8 cellular contexts compared by ENCODE assay signal in genomic region chr14:52790756-52791203, GRCh38. TPM values are rescaled to one million over a fixed set of nuclear protein-coding genes. Genes with fewer than 3 reads are reported as not detected.
DNase-seq lines count a peak whose midpoint lies in the region; ATAC-seq and TF ChIP-seq lines count a peak whose summit lies in the region.

No MANE protein-coding gene starts in this region.

- intact Hi-C loops in mammary epithelial cell (cut with micrococcal nuclease), result loop anchor here (2.0 to 5.0 kb wide), 2 partner anchors 238 to 362 kb away; partner anchors contain the start of genes DDHD1, GPR137C and TXNDC16

- H3K27ac ChIP-seq in mammary epithelial cell (ENCODE audit: insufficient read depth, low read depth, low read length) (peak overlapping the region; percentile 52), mucosa of rectum (ENCODE audit: low read depth in 2 of 2, low read length in 2 of 2) (peak overlapping the region; percentile 88 to 91)

- DNase-seq in GM12864 (ENCODE audit: low read depth) (no peak), mammary epithelial cell (peak; percentile 14), hepatic stellate cell (ENCODE audit: low spot score) (no peak), HK-2 (ENCODE audit: unreplicated experiment) (no peak), T1000 (lab: John Stamatoyannopoulos, UW) (no peak)

- WGBS in mammary epithelial cell (ENCODE audit: low coverage, missing lambda C conversion rate), result 4% methylated on average over 12 of the region's 25 CpGs

- H3K9ac ChIP-seq in mammary epithelial cell (ENCODE audit: insufficient read depth, low read length) (peak overlapping the region; percentile 58), mucosa of rectum (ENCODE audit: low read depth in 1 of 2, low read length in 2 of 2) (peak overlapping the region; percentile 80 to 87)

- ATAC-seq in HG03521 (IDR thresholded peaks at IDR 0.05; ENCODE audit: unreplicated experiment), result peak; percentile 10
- ATAC-seq in HG02870 (IDR thresholded peaks at IDR 0.05; ENCODE audit: unreplicated experiment), result no peak

- no TSS peak for BruUV-seq in mammary epithelial cell (replicated peaks; lab: Mats Ljungman, UMichigan)

- H4K20me1 ChIP-seq in mammary epithelial cell (ENCODE audit: insufficient read depth, low read length), result no peaks in the 10 kb centered on the region

- H3K9me3 ChIP-seq in mammary epithelial cell (replicated peaks; ENCODE audit: insufficient read depth, low read length), result no peaks in the 10 kb centered on the region
- no peaks in the 10 kb centered on the region for H3K9me3 ChIP-seq in mucosa of rectum (ENCODE audit: control insufficient read depth in 2 of 2, low read length in 2 of 2)

- H3K4me2 ChIP-seq in mammary epithelial cell (ENCODE audit: insufficient read depth, low read depth, low read length), result peak overlapping the region; percentile 81

- H3K36me3 ChIP-seq in mammary epithelial cell (ENCODE audit: insufficient read depth, low read length), result no peaks in the 10 kb centered on the region
- no peaks in the 10 kb centered on the region for H3K36me3 ChIP-seq in mucosa of rectum (ENCODE audit: control insufficient read depth in 2 of 2, insufficient read depth in 2 of 2, low read length in 2 of 2)

- in situ Hi-C loops in mammary epithelial cell (cut with MboI; ENCODE audit: low sequenced_read_pairs in 2 of 2), result no loop called here

- H3K79me2 ChIP-seq in mammary epithelial cell (ENCODE audit: insufficient read depth, low read length), result peaks cover 55% of the 10 kb centered on the region

- H3K4me3 ChIP-seq in GM12864 (ENCODE audit: low read depth, low read length) (peak overlapping the region; percentile 84), mammary epithelial cell (replicated peaks in 1 of 3; ENCODE audit: insufficient read depth in 1 of 3, low read depth in 2 of 3, low read length in 3 of 3) (peak overlapping the region; percentile 79 to 91 (median 87)), mucosa of rectum (ENCODE audit: low read length in 2 of 2) (peak overlapping the region; percentile 92 to 93)

- TF ChIP-seq CTCF in GM12864 (IDR thresholded peaks at IDR 0.05; ENCODE audit: low read depth, low read length, missing control alignments) (no peak), mammary epithelial cell (conservative IDR thresholded peaks at IDR 0.05 in 1 of 2, IDR thresholded peaks at IDR 0.05 in 1 of 2; ENCODE audit: extremely low read depth in 1 of 2, insufficient read depth in 1 of 2, low read depth in 1 of 2, low read length in 2 of 2) (no peak)

- no peaks in the 10 kb centered on the region for H3K27me3 ChIP-seq in mammary epithelial cell (ENCODE audit: insufficient read depth, low read length)
- H3K27me3 ChIP-seq in mucosa of rectum (ENCODE audit: control insufficient read depth in 2 of 2, insufficient read depth in 2 of 2, low read length in 2 of 2), result no peaks in the 10 kb centered on the region

- dilution Hi-C loops in mammary epithelial cell (cut with HindIII; ENCODE audit: low sequenced_read_pairs), result no loop called here

- CTCF ChIA-PET in mammary epithelial cell (lab: Charles Lee; ENCODE audit: low non-redundant PET), result interaction anchor here (0.6 kb wide), 1 partner anchor 122 kb away, joined by 4 read pairs; no protein-coding TSS in a partner anchor

- H2AFZ ChIP-seq in mammary epithelial cell (ENCODE audit: low read depth, low read length), result peak overlapping the region; percentile 92

- peaks cover 9% of the 10 kb centered on the region for H3K4me1 ChIP-seq in mammary epithelial cell (ENCODE audit: insufficient read depth, low read length)
- H3K4me1 ChIP-seq in mucosa of rectum (ENCODE audit: control insufficient read depth in 2 of 2, insufficient read depth in 2 of 2, low read length in 2 of 2), result peaks cover 0 to 9% of the 10 kb centered on the region in 2 donors

RNA-seq across cellular contexts. Expression of gene GNPNAT1, which starts 0.6 kb away (rescaled TPM):
- total RNA-seq in mammary epithelial cell, result 10 to 100 TPM; 24.0 to 44.9 TPM
- polyA plus RNA-seq in mammary epithelial cell, result 23.4 TPM
- polyA minus RNA-seq in mammary epithelial cell, result 27.6 TPM
